31 cellular contexts compared by ENCODE assay signal in the genomic region with DNA sequence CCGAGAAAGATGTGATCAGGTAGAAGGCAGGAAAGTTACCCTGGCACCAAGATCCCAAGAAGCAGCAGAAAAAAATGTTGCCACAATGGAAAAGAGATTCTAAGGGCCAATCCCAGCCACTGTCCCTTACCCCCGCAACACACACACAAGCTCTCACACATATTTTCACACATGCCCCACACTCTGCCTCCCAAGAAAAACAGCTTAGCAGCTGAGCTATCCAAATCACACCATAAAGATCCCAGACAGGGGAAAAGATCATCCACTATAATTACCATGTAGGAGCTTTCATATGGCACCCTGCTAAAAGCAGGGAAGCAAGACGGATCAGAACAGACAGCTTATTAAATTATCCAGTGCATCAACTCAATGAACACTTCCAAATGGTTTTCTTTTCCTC.
"Had no signal": no experiment of that assay in that cellular context is flagged by ENCODE, and none has a peak within 500 bp of the region (broad histone marks: within the 10 kb centered on the region; RNA-seq: fewer than 3 reads in every experiment).

No MANE protein-coding gene starts in this region.

- H3K4me1 ChIP-seq: gastroesophageal sphincter, heart right ventricle, left lung, neural progenitor cell, parathyroid adenoma, right atrium auricular region, suprapubic skin, transverse colon, upper lobe of right lung, uterus had no signal

- H3K4me3 ChIP-seq: gastroesophageal sphincter, heart right ventricle, left lung, mucosa of descending colon, neural progenitor cell, right atrium auricular region, smooth muscle cell, suprapubic skin, transverse colon, upper lobe of right lung, uterus had no signal

- FAIRE-seq: islet of Langerhans had no signal

- H3K9me3 ChIP-seq: gastroesophageal sphincter, heart right ventricle, left lung, mucosa of descending colon, right atrium auricular region, suprapubic skin, transverse colon, upper lobe of right lung, uterus had no signal

- H3K36me3 ChIP-seq: gastroesophageal sphincter, heart right ventricle, left lung, neural progenitor cell, right atrium auricular region, suprapubic skin, transverse colon, upper lobe of right lung, uterus had no signal

- H3K27ac ChIP-seq: foreskin keratinocyte, gastroesophageal sphincter, heart right ventricle, left lung, neural progenitor cell, parathyroid adenoma, right atrium auricular region, suprapubic skin, transverse colon, upper lobe of right lung, uterus had no signal

- H3K9me3 Mint-ChIP-seq: mesothelial cell of epicardium; natural killer cell treated with Interleukin-12 subunit alpha and Interleukin-12 subunit beta and Interleukin-15 and Interleukin-18, amount 100 ng/mL, for 72 hours; stimulated activated naive CD8-positive, alpha-beta T cell treated with anti-CD3 and anti-CD28 coated beads, Interleukin-15, amount 100 ng/mL, for 72 hours had no signal

- H3K27ac Mint-ChIP-seq: mesothelial cell of epicardium; naive B cell; natural killer cell treated with Interleukin-12 subunit alpha and Interleukin-12 subunit beta and Interleukin-15 and Interleukin-18, amount 100 ng/mL, for 72 hours; neural progenitor cell; progenitor cell of endocrine pancreas; stimulated activated naive CD8-positive, alpha-beta T cell treated with anti-CD3 and anti-CD28 coated beads, Interleukin-15, amount 100 ng/mL, for 72 hours had no signal

- DNase-seq: cortex of kidney; foreskin keratinocyte; glutamatergic neuron; heart right ventricle; hippocampal formation; left cardiac atrium; left lung; mesenchymal stem cell; mucosa of descending colon; naive B cell; stimulated activated CD4-positive, alpha-beta T cell treated with anti-CD3 and anti-CD28 coated beads, Interleukin-12 subunit alpha, Interleukin-12 subunit beta, amount 100 ng/mL, for 4 hours; stimulated activated CD4-positive, alpha-beta T cell treated with anti-CD3 and anti-CD28 coated beads, Interleukin-1b, Interleukin-23, amount 100 ng/mL, for 48 hours; stimulated activated CD4-positive, alpha-beta T cell treated with anti-CD3 and anti-CD28 coated beads, Interleukin-4, amount 100 ng/mL, for 1 hour; stimulated activated CD8-positive, alpha-beta memory T cell treated with anti-CD3 and anti-CD28 coated beads, Interleukin-4, amount 100 ng/mL, for 48 hours; stimulated activated naive CD4-positive, alpha-beta T cell; stimulated activated naive CD8-positive, alpha-beta T cell treated with anti-CD3 and anti-CD28 coated beads, Interleukin-15, amount 100 ng/mL, for 72 hours; transverse colon; upper lobe of right lung; uterus had no signal

- H3K27me3 ChIP-seq: foreskin keratinocyte, gastroesophageal sphincter, heart right ventricle, left lung, neural progenitor cell, right atrium auricular region, suprapubic skin, transverse colon, upper lobe of right lung, uterus had no signal

- ATAC-seq: esophagus mucosa; gastroesophageal sphincter; heart right ventricle; left lung; mucosa of descending colon; natural killer cell treated with Interleukin-12 subunit alpha and Interleukin-12 subunit beta and Interleukin-15 and Interleukin-18, amount 100 ng/mL, for 72 hours; sciatic nerve; stimulated activated naive CD8-positive, alpha-beta T cell treated with anti-CD3 and anti-CD28 coated beads, Interleukin-15, amount 100 ng/mL, for 72 hours; upper lobe of right lung had no signal

- H3K36me3 Mint-ChIP-seq: mesothelial cell of epicardium; naive B cell; natural killer cell treated with Interleukin-12 subunit alpha and Interleukin-12 subunit beta and Interleukin-15 and Interleukin-18, amount 100 ng/mL, for 72 hours; neural progenitor cell had no signal
